1 cellular context compared by ENCODE assay signal in genomic region chr13:30388401-30389283, GRCh38.
TF ChIP-seq lines count a peak whose summit lies in the region.

No MANE protein-coding gene starts in this region.

TF ChIP-seq in H1, 55 proteins besides CTCF, POLR2A, EP300 and RAD21:
- TF ChIP-seq TCF12 (IDR thresholded peaks at IDR 0.05; ENCODE audit: low read depth, low read length), result no peak
- no peak for TF ChIP-seq JUND (IDR thresholded peaks at IDR 0.05; ENCODE audit: low read length)
- TF ChIP-seq YY1 (IDR thresholded peaks at IDR 0.05; ENCODE audit: low read depth, low read length), result no peak
- TF ChIP-seq, protein P1, sequence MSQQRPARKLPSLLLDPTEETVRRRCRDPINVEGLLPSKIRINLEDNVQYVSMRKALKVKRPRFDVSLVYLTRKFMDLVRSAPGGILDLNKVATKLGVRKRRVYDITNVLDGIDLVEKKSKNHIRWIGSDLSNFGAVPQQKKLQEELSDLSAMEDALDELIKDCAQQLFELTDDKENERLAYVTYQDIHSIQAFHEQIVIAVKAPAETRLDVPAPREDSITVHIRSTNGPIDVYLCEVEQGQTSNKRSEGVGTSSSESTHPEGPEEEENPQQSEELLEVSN (IDR thresholded peaks at IDR 0.05), result no peak
- TF ChIP-seq ASH2L (IDR thresholded peaks at IDR 0.05; ENCODE audit: low read length), result no peak
- TF ChIP-seq SIX5 (IDR thresholded peaks at IDR 0.05; ENCODE audit: low read depth, low read length), result no peak
- no peak for TF ChIP-seq GTF2F1 (IDR thresholded peaks at IDR 0.05; ENCODE audit: borderline replicate concordance, low read depth, low read length)
- no peak for TF ChIP-seq KDM1A (IDR thresholded peaks at IDR 0.05; ENCODE audit: borderline replicate concordance, low read length)
- no peak for TF ChIP-seq CBX5 (IDR thresholded peaks at IDR 0.05; ENCODE audit: low read depth, low read length)
- no peak for TF ChIP-seq SUZ12 (IDR thresholded peaks at IDR 0.05; ENCODE audit: low read length)
- no peak for TF ChIP-seq TAF1 (IDR thresholded peaks at IDR 0.05; ENCODE audit: low read depth, low read length)
- no peak for TF ChIP-seq SP2 (IDR thresholded peaks at IDR 0.05; ENCODE audit: low read length)
- TF ChIP-seq KDM4A (IDR thresholded peaks at IDR 0.05; ENCODE audit: low read depth, low read length, severe bottlenecking), result no peak
- no peak for TF ChIP-seq ZNF274 (IDR thresholded peaks at IDR 0.05; ENCODE audit: borderline replicate concordance, extremely low read depth, low read length)
- TF ChIP-seq, protein P2, sequence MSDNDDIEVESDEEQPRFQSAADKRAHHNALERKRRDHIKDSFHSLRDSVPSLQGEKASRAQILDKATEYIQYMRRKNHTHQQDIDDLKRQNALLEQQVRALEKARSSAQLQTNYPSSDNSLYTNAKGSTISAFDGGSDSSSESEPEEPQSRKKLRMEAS (IDR thresholded peaks at IDR 0.05), result no peak
- no peak for TF ChIP-seq CBX8 (IDR thresholded peaks at IDR 0.05; ENCODE audit: borderline replicate concordance, low read depth, low read length)
- no peak for TF ChIP-seq RBBP5 (IDR thresholded peaks at IDR 0.05; ENCODE audit: borderline replicate concordance, low read depth, low read length)
- TF ChIP-seq CHD2 (IDR thresholded peaks at IDR 0.05; ENCODE audit: low read length), result no peak
